In the genomic region with DNA sequence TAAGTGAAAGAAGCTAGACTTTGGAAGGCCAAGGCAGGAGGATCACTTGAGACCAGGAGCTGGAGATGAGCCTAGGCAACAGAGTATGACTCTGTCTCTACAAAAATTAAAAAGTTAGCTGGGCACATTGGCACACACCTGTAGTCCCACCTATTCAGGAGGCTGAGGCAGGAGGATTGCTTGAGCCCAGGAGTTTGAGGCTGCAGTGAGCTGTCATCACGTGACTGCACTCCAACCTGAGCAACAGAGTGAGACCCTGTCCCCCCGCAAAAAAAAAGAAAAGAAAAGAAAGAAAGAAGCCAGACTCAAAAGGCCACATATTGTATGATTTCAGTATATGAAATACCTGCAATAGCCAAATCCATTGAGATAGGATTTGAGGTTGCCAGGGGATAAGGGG, we compare ENCODE assay signal across 2 cellular contexts.
TF ChIP-seq lines count a peak whose summit lies in the region.

No MANE protein-coding gene starts in this region.

TF ChIP-seq in HepG2, 621 proteins besides CTCF, POLR2A, EP300 and RAD21:
- no peak for TF ChIP-seq ZNF354B (CRISPR knock-in tag; IDR thresholded peaks at IDR 0.05)
- TF ChIP-seq RAD51 (IDR thresholded peaks at IDR 0.05; ENCODE audit: borderline replicate concordance): peak; percentile 49; the same call in 1 of the 2 replicates
- TF ChIP-seq, protein P1, sequence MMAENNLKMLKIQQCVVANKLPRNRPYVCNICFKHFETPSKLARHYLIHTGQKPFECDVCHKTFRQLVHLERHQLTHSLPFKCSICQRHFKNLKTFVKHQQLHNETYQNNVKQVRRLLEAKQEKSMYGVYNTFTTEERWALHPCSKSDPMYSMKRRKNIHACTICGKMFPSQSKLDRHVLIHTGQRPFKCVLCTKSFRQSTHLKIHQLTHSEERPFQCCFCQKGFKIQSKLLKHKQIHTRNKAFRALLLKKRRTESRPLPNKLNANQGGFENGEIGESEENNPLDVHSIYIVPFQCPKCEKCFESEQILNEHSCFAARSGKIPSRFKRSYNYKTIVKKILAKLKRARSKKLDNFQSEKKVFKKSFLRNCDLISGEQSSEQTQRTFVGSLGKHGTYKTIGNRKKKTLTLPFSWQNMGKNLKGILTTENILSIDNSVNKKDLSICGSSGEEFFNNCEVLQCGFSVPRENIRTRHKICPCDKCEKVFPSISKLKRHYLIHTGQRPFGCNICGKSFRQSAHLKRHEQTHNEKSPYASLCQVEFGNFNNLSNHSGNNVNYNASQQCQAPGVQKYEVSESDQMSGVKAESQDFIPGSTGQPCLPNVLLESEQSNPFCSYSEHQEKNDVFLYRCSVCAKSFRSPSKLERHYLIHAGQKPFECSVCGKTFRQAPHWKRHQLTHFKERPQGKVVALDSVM (CRISPR knock-in tag; IDR thresholded peaks at IDR 0.05): peak; percentile 33; the same call in 1 of the 2 replicates
- TF ChIP-seq ZNF234 (CRISPR knock-in tag; conservative IDR thresholded peaks at IDR 0.05): no peak

TF ChIP-seq in K562, 482 proteins besides CTCF, POLR2A, EP300 and RAD21:
- TF ChIP-seq NBN (IDR thresholded peaks at IDR 0.05; ENCODE audit: low read depth): no peak
- TF ChIP-seq, protein P2, sequence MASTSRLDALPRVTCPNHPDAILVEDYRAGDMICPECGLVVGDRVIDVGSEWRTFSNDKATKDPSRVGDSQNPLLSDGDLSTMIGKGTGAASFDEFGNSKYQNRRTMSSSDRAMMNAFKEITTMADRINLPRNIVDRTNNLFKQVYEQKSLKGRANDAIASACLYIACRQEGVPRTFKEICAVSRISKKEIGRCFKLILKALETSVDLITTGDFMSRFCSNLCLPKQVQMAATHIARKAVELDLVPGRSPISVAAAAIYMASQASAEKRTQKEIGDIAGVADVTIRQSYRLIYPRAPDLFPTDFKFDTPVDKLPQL (IDR thresholded peaks at IDR 0.05; ENCODE audit: extremely low read depth, insufficient read length): no peak
- TF ChIP-seq, protein P3, sequence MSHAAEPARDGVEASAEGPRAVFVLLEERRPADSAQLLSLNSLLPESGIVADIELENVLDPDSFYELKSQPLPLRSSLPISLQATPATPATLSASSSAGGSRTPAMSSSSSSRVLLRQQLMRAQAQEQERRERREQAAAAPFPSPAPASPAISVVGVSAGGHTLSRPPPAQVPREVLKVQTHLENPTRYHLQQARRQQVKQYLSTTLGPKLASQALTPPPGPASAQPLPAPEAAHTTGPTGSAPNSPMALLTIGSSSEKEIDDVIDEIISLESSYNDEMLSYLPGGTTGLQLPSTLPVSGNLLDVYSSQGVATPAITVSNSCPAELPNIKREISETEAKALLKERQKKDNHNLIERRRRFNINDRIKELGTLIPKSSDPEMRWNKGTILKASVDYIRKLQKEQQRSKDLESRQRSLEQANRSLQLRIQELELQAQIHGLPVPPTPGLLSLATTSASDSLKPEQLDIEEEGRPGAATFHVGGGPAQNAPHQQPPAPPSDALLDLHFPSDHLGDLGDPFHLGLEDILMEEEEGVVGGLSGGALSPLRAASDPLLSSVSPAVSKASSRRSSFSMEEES (CRISPR knock-in tag; IDR thresholded peaks at IDR 0.05): peak; percentile 73
TF ChIP-seq in K562: peak in this region for 1.
